ENCODE assay signal across 1 cellular context in genomic region chr2:179239194-179239593, GRCh38.
A peak's percentile ranks its signal among the peaks of the same experiment; 100 is the strongest.
TF ChIP-seq lines count a peak whose summit lies in the region.

No MANE protein-coding gene starts in this region.

TF ChIP-seq in HepG2, 621 proteins besides CTCF, POLR2A, EP300 and RAD21 (continued from another document and continues in another):
- TF ChIP-seq ZNF318 (CRISPR knock-in tag; IDR thresholded peaks at IDR 0.05) (no peak), ZNF3 (CRISPR knock-in tag; IDR thresholded peaks at IDR 0.05) (no peak), ARID2 (CRISPR knock-in tag; IDR thresholded peaks at IDR 0.05; ENCODE audit: borderline replicate concordance) (no peak; the same call in 1 of the 2 replicates), ZNF780A (CRISPR knock-in tag; IDR thresholded peaks at IDR 0.05) (no peak), PLSCR1 (CRISPR knock-in tag; IDR thresholded peaks at IDR 0.05; ENCODE audit: borderline replicate concordance) (no peak), SIN3B (IDR thresholded peaks at IDR 0.05; ENCODE audit: low read length) (no peak), ZNF17 (CRISPR knock-in tag; IDR thresholded peaks at IDR 0.05) (no peak), ZNF770 (CRISPR knock-in tag; IDR thresholded peaks at IDR 0.05) (no peak), ZNF841 (CRISPR knock-in tag; IDR thresholded peaks at IDR 0.05; ENCODE audit: borderline replicate concordance) (no peak), HNRNPUL1 (IDR thresholded peaks at IDR 0.05; ENCODE audit: low read depth, low read length) (no peak), ZBTB34 (CRISPR knock-in tag; IDR thresholded peaks at IDR 0.05) (no peak), DRAP1 (CRISPR knock-in tag; IDR thresholded peaks at IDR 0.05) (peak; percentile 45; the same call in 1 of the 2 replicates), NCOA5 (CRISPR knock-in tag; IDR thresholded peaks at IDR 0.05) (no peak), ZFYVE20 (CRISPR knock-in tag; IDR thresholded peaks at IDR 0.05; ENCODE audit: borderline replicate concordance, low read depth) (no peak), ZNF788 (CRISPR knock-in tag; IDR thresholded peaks at IDR 0.05; ENCODE audit: borderline replicate concordance) (no peak), ZNF891 (CRISPR knock-in tag; IDR thresholded peaks at IDR 0.05) (no peak), KDM5B (CRISPR knock-in tag; IDR thresholded peaks at IDR 0.05; ENCODE audit: borderline replicate concordance) (no peak), ZNF354B (CRISPR knock-in tag; IDR thresholded peaks at IDR 0.05) (no peak), TCF7L2 (IDR thresholded peaks at IDR 0.05; ENCODE audit: low read depth, low read length) (peak; percentile 21; the same call in 1 of the 2 replicates), ZNF746 (CRISPR knock-in tag; IDR thresholded peaks at IDR 0.05) (no peak), ZNF670 (CRISPR knock-in tag; IDR thresholded peaks at IDR 0.05; ENCODE audit: borderline replicate concordance) (peak; percentile 22; the same call in 1 of the 2 replicates), ZBTB2 (CRISPR knock-in tag; IDR thresholded peaks at IDR 0.05; ENCODE audit: low read depth) (no peak), ARNT2 (CRISPR knock-in tag; IDR thresholded peaks at IDR 0.05; ENCODE audit: low read depth) (no peak), CEBPG (CRISPR knock-in tag; IDR thresholded peaks at IDR 0.05) (peak; percentile 19; the same call in 1 of the 2 replicates), ZNF160 (CRISPR knock-in tag; IDR thresholded peaks at IDR 0.05) (no peak), MXI1 (IDR thresholded peaks at IDR 0.05; ENCODE audit: borderline replicate concordance, low read depth, low read length) (no peak), ZNF317 (CRISPR knock-in tag; IDR thresholded peaks at IDR 0.05) (0 out of 2 replicates have a peak, but pooled peaks have one; percentile 1), ZNF431 (CRISPR knock-in tag; IDR thresholded peaks at IDR 0.05; ENCODE audit: borderline replicate concordance, low read depth) (no peak), POLR2G (IDR thresholded peaks at IDR 0.05; ENCODE audit: low read depth, low read length) (no peak), HOXA9 (CRISPR knock-in tag; IDR thresholded peaks at IDR 0.05; ENCODE audit: borderline replicate concordance) (no peak), ZNF235 (CRISPR knock-in tag; IDR thresholded peaks at IDR 0.05; ENCODE audit: borderline replicate concordance) (no peak), TP53 (CRISPR knock-in tag; conservative IDR thresholded peaks at IDR 0.05) (no peak), BRCA1 (CRISPR knock-in tag; IDR thresholded peaks at IDR 0.05) (no peak), ZNF101 (CRISPR knock-in tag; IDR thresholded peaks at IDR 0.05; ENCODE audit: borderline replicate concordance, low read depth) (no peak), ZNF503 (CRISPR knock-in tag; IDR thresholded peaks at IDR 0.05) (no peak; the same call in 1 of the 2 replicates), CAMTA2 (CRISPR knock-in tag; IDR thresholded peaks at IDR 0.05; ENCODE audit: borderline replicate concordance) (no peak), ERF (CRISPR knock-in tag; IDR thresholded peaks at IDR 0.05) (no peak), CBFB (CRISPR knock-in tag; IDR thresholded peaks at IDR 0.05) (no peak), ESRRA (CRISPR knock-in tag; IDR thresholded peaks at IDR 0.05; ENCODE audit: low read depth) (no peak), PHB2 (IDR thresholded peaks at IDR 0.05; ENCODE audit: partially characterized antibody) (no peak), REXO4 (CRISPR knock-in tag; IDR thresholded peaks at IDR 0.05; ENCODE audit: borderline replicate concordance) (no peak), MTF1 (CRISPR knock-in tag; IDR thresholded peaks at IDR 0.05) (no peak), NCOA1 (CRISPR knock-in tag; IDR thresholded peaks at IDR 0.05) (no peak), HOXA7 (CRISPR knock-in tag; IDR thresholded peaks at IDR 0.05) (no peak), CEBPB (IDR thresholded peaks at IDR 0.05; ENCODE audit: borderline replicate concordance, low read depth, low read length) (no peak), SIN3A (IDR thresholded peaks at IDR 0.05; ENCODE audit: borderline replicate concordance, low read depth, low read length) (no peak), RELA (CRISPR knock-in tag; IDR thresholded peaks at IDR 0.05) (no peak), ZNF652 (CRISPR knock-in tag; IDR thresholded peaks at IDR 0.05; ENCODE audit: borderline replicate concordance, low read depth) (no peak), NCOR1 (IDR thresholded peaks at IDR 0.05; ENCODE audit: borderline replicate concordance, low read length) (peak; percentile 58; the same call in 1 of the 2 replicates), SMARCC2 (IDR thresholded peaks at IDR 0.05) (no peak), NCOA2 (CRISPR knock-in tag; IDR thresholded peaks at IDR 0.05) (peak; percentile 82), ZFP36L1 (CRISPR knock-in tag; IDR thresholded peaks at IDR 0.05) (no peak), ZNF784 (CRISPR knock-in tag; IDR thresholded peaks at IDR 0.05; ENCODE audit: borderline replicate concordance) (no peak), ZBTB20 (CRISPR knock-in tag; IDR thresholded peaks at IDR 0.05; ENCODE audit: borderline replicate concordance, low read depth) (peak; percentile 76; the same call in 1 of the 2 replicates)
